In genomic region chr7:152046531-152046930, GRCh38 we compare ENCODE assay signal across 39 cellular contexts.
"Had no signal": no experiment of that assay in that cellular context is flagged by ENCODE, and none has a peak within 500 bp of the region (broad histone marks: within the 10 kb centered on the region; RNA-seq: fewer than 3 reads in every experiment).

No MANE protein-coding gene starts in this region.

- H3K27me3 Mint-ChIP-seq: activated naive CD4-positive, alpha-beta T cell treated with anti-CD3 and anti-CD28 coated beads, Interleukin-2, amount 10 ng/mL, durations not matched to agents 7 days and 5 days; activated naive CD8-positive, alpha-beta T cell; activated naive CD8-positive, alpha-beta T cell treated with anti-CD3 and anti-CD28 coated beads for 36 hours; activated naive CD8-positive, alpha-beta T cell treated with anti-CD3 and anti-CD28 coated beads, Interleukin-2, amount 10 ng/mL, durations not matched to agents 7 days and 5 days; activated naive CD8-positive, alpha-beta T cell treated with anti-CD3 and anti-CD28 coated beads, Interleukin-2, amount 50 U/mL, for 24 hours; activated T-cell treated with anti-CD3 and anti-CD28 coated beads, Interleukin-2, amount 50 U/mL, for 24 hours; activated T-helper 17 cell treated with anti-CD3 and anti-CD28 coated beads, Interleukin-2, amount 50 U/mL, for 72 hours; brain; central memory CD8-positive, alpha-beta T cell had no signal

- H3K27ac Mint-ChIP-seq: activated naive CD4-positive, alpha-beta T cell treated with anti-CD3 and anti-CD28 coated beads for 36 hours; activated naive CD4-positive, alpha-beta T cell treated with anti-CD3 and anti-CD28 coated beads, Interleukin-2, amount 10 ng/mL, durations not matched to agents 7 days and 5 days; activated naive CD4-positive, alpha-beta T cell treated with anti-CD3 and anti-CD28 coated beads, Interleukin-2, amount 50 U/mL, for 72 hours; activated naive CD8-positive, alpha-beta T cell; activated naive CD8-positive, alpha-beta T cell treated with anti-CD3 and anti-CD28 coated beads for 36 hours; activated naive CD8-positive, alpha-beta T cell treated with anti-CD3 and anti-CD28 coated beads, Interleukin-2, amount 10 ng/mL, durations not matched to agents 7 days and 5 days; activated naive CD8-positive, alpha-beta T cell treated with anti-CD3 and anti-CD28 coated beads, Interleukin-2, amount 50 U/mL, for 24 hours; activated T-cell treated with anti-CD3 and anti-CD28 coated beads, Interleukin-2, amount 50 U/mL, for 24 hours; activated T-helper 1 cell treated with anti-CD3 and anti-CD28 coated beads, Interleukin-12 subunit alpha, Interleukin-12 subunit beta, Interleukin-2, Interleukin-4 antibody, amounts not matched to agents 30 ng/mL and 10 ng/mL and 1 ng/mL, durations not matched to agents 14 hours and 24 hours and 36 hours; activated T-helper 17 cell treated with anti-CD3 and anti-CD28 coated beads, Interleukin-2, amount 50 U/mL, for 72 hours; activated T-helper 2 cell treated with anti-CD3 and anti-CD28 coated beads, Interferon-gamma antibody, Interleukin-2, Interleukin-4, amounts not matched to agents 10 μg/mL and 5 μg/mL and 100 μg/mL, durations not matched to agents 14 hours and 24 hours and 36 hours; brain had no signal

- ATAC-seq: activated naive CD4-positive, alpha-beta T cell treated with anti-CD3 and anti-CD28 coated beads, Interleukin-2, amount 50 U/mL, for 72 hours; activated naive CD8-positive, alpha-beta T cell treated with anti-CD3 and anti-CD28 coated beads, Interleukin-2, amount 50 U/mL, for 24 hours; activated T-cell treated with anti-CD3 and anti-CD28 coated beads, Interleukin-2, amount 50 U/mL, for 4 hours; activated T-cell treated with anti-CD3 and anti-CD28 coated beads, Interleukin-2, amount 50 U/mL, for 72 hours; activated T-helper 17 cell treated with anti-CD3 and anti-CD28 coated beads, Interleukin-2, amount 50 U/mL, for 72 hours; body of pancreas had no signal

- H3K9me3 ChIP-seq: body of pancreas, colonic mucosa had no signal

- H3K4me3 ChIP-seq: adrenal gland, ascending aorta, body of pancreas, breast epithelium, cardiac muscle cell, colonic mucosa had no signal

- H3K36me3 ChIP-seq: adrenal gland, brain microvascular endothelial cell, breast epithelium, cardiac muscle cell, colonic mucosa had no signal

- FAIRE-seq: astrocyte, bronchial epithelial cell, colon had no signal

- DNase-seq: activated effector memory CD4-positive, alpha-beta T cell treated with anti-CD3 and anti-CD28 coated beads, Interleukin-2, amount 50 U/mL, for 16 hours; activated effector memory CD4-positive, alpha-beta T cell treated with Interleukin-2 at 50 U/mL for 16 hours; activated gamma-delta T cell; activated gamma-delta T cell treated with Interleukin-2 at 50 U/mL for 16 hours; activated naive CD4-positive, alpha-beta T cell; activated naive CD4-positive, alpha-beta T cell treated with anti-CD3 and anti-CD28 coated beads for 36 hours; activated naive CD4-positive, alpha-beta T cell treated with anti-CD3 and anti-CD28 coated beads, Interleukin-2, amount 10 ng/mL, durations not matched to agents 7 days and 5 days; activated naive CD4-positive, alpha-beta T cell treated with Interleukin-2 at 50 U/mL for 16 hours; activated naive CD8-positive, alpha-beta T cell treated with anti-CD3 and anti-CD28 coated beads for 36 hours; activated naive CD8-positive, alpha-beta T cell treated with anti-CD3 and anti-CD28 coated beads, Interleukin-2, amount 10 ng/mL, durations not matched to agents 7 days and 5 days; activated naive CD8-positive, alpha-beta T cell treated with anti-CD3 and anti-CD28 coated beads, Interleukin-2, amount 50 U/mL, for 24 hours; activated T-cell treated with anti-CD3 and anti-CD28 coated beads, Interleukin-2, amount 50 U/mL, for 24 hours; activated T-cell treated with anti-CD3 and anti-CD28 coated beads, Interleukin-2, amount 50 U/mL, for 4 hours; activated T-cell treated with anti-CD3 and anti-CD28 coated beads, Interleukin-2, amount 50 U/mL, for 48 hours; activated T-cell treated with anti-CD3 and anti-CD28 coated beads, Interleukin-2, amount 50 U/mL, for 72 hours; adrenal gland; amniotic stem cell; amygdala; anterior cingulate cortex; aorta; body of pancreas; brain microvascular endothelial cell; caudate nucleus; central memory CD4-positive, alpha-beta T cell; cerebellar nuclear complex; colonic mucosa had no signal

- H3K4me1 ChIP-seq: adrenal gland, body of pancreas, breast epithelium, colonic mucosa had no signal

- H3K27me3 ChIP-seq: adrenal gland, ascending aorta, body of pancreas, brain microvascular endothelial cell, breast epithelium, cardiac muscle cell, colonic mucosa had no signal

- H3K4me3 Mint-ChIP-seq: activated naive CD4-positive, alpha-beta T cell treated with anti-CD3 and anti-CD28 coated beads for 36 hours; activated naive CD4-positive, alpha-beta T cell treated with anti-CD3 and anti-CD28 coated beads, Interleukin-2, amount 10 ng/mL, durations not matched to agents 7 days and 5 days; activated naive CD8-positive, alpha-beta T cell; activated naive CD8-positive, alpha-beta T cell treated with anti-CD3 and anti-CD28 coated beads for 36 hours; activated naive CD8-positive, alpha-beta T cell treated with anti-CD3 and anti-CD28 coated beads, Interleukin-2, amount 10 ng/mL, durations not matched to agents 7 days and 5 days; activated naive CD8-positive, alpha-beta T cell treated with anti-CD3 and anti-CD28 coated beads, Interleukin-2, amount 50 U/mL, for 24 hours; activated T-cell treated with anti-CD3 and anti-CD28 coated beads, Interleukin-2, amount 50 U/mL, for 24 hours; activated T-cell treated with anti-CD3 and anti-CD28 coated beads, Interleukin-2, amount 50 U/mL, for 4 hours; activated T-cell treated with anti-CD3 and anti-CD28 coated beads, Interleukin-2, amount 50 U/mL, for 72 hours; activated T-helper 1 cell treated with anti-CD3 and anti-CD28 coated beads, Interleukin-12 subunit alpha, Interleukin-12 subunit beta, Interleukin-2, Interleukin-4 antibody, amounts not matched to agents 30 ng/mL and 10 ng/mL and 1 ng/mL, durations not matched to agents 14 hours and 24 hours and 36 hours; activated T-helper 17 cell treated with anti-CD3 and anti-CD28 coated beads, Interleukin-2, amount 50 U/mL, for 72 hours; brain; central memory CD8-positive, alpha-beta T cell had no signal

- H3K27ac ChIP-seq: adrenal gland, ascending aorta, body of pancreas, brain microvascular endothelial cell, breast epithelium, cardiac muscle cell, colonic mucosa had no signal
